17 cellular contexts compared by ENCODE assay signal in the genomic region with DNA sequence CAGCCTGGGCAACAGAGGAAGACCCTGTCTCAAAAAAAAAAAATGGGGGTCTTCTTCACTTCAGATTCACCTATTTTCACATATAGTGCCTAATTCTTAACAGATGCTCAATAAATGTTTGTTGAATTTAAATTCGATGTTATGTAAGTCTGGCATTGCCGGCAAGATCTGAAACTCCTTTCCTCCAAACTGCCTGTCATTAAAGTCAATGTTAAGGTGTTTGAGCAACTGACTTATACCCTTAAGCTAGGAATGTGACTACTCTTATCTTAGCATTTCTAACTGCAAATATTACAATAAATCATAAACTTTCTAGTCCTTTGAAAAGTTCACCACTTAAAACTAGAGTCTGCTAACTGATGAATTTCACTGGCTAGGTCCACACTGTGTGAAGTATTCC.
"Had no signal": no experiment of that assay in that cellular context is flagged by ENCODE, and none has a peak within 500 bp of the region (broad histone marks: within the 10 kb centered on the region; RNA-seq: fewer than 3 reads in every experiment).

No MANE protein-coding gene starts in this region.

- H3K9me3 ChIP-seq: sigmoid colon, testis had no signal

- DNase-seq: activated CD4-positive, alpha-beta T cell treated with anti-CD3 and anti-CD28 coated beads for 48 hours; activated CD8-positive, alpha-beta memory T cell treated with anti-CD3 and anti-CD28 coated beads, Interleukin-2, amount 50 U/mL, for 48 hours; activated CD8-positive, alpha-beta T cell treated with anti-CD3 and anti-CD28 coated beads, Interleukin-2, amount 10 ng/mL, durations not matched to agents 7 days and 5 days; activated naive CD4-positive, alpha-beta T cell treated with Interleukin-2 at 50 U/mL for 16 hours; activated naive CD8-positive, alpha-beta T cell treated with anti-CD3 and anti-CD28 coated beads, Interleukin-2, amount 50 U/mL, for 24 hours; central memory CD4-positive, alpha-beta T cell; effector memory CD4-positive, alpha-beta T cell; hippocampal formation; natural killer cell; nucleus accumbens; sigmoid colon; stimulated activated CD4-positive, alpha-beta T cell treated with anti-CD3 and anti-CD28 coated beads, Interleukin-4, amount 100 ng/mL, for 1 hour; stimulated activated CD8-positive, alpha-beta memory T cell treated with anti-CD3 and anti-CD28 coated beads, Interleukin-4, amount 100 ng/mL, for 48 hours; testis had no signal

- H3K4me3 ChIP-seq: coronary artery, lung, sigmoid colon, testis had no signal

- ATAC-seq: activated CD8-positive, alpha-beta T cell treated with anti-CD3 and anti-CD28 coated beads, Interleukin-2, amount 10 ng/mL, durations not matched to agents 7 days and 5 days; activated naive CD8-positive, alpha-beta T cell treated with anti-CD3 and anti-CD28 coated beads, Interleukin-2, amount 50 U/mL, for 24 hours; natural killer cell; WTC11 had no signal

- H3K27me3 ChIP-seq: sigmoid colon, testis had no signal

- H3K27ac ChIP-seq: coronary artery, sigmoid colon, testis had no signal

- H3K36me3 ChIP-seq: sigmoid colon had no signal
